Comparison of ENCODE assay signal across 8 cellular contexts in genomic region chr16:68238029-68238345, GRCh38. TPM values are rescaled to one million over a fixed set of nuclear protein-coding genes. Genes with fewer than 3 reads are reported as not detected.
A peak's percentile ranks its signal among the peaks of the same experiment; 100 is the strongest.
DNase-seq lines count a peak whose midpoint lies in the region; ATAC-seq, FAIRE-seq and TF ChIP-seq lines count a peak whose summit lies in the region.

No MANE protein-coding gene starts in this region.

- DNase-seq in AG10803 (ENCODE audit: low read depth) (no peak), breast epithelium (ENCODE audit: low spot score in 2 of 2) (no peak), HuH-7 (ENCODE audit: low spot score) (no peak), GM12892 (ENCODE audit: insufficient read length) (no peak), NCI-H748 treated with DMSO at 0.1 percent for 48 hours (lab: John Stamatoyannopoulos, UW) (no peak), DMS53 treated with DMSO at 0.1 percent for 48 hours (lab: John Stamatoyannopoulos, UW; ENCODE audit: unreplicated experiment) (no peak)

- peak; percentile 23 for ATAC-seq in HG02973 (IDR thresholded peaks at IDR 0.05; ENCODE audit: unreplicated experiment)

- H3K27me3 ChIP-seq in breast epithelium (no peaks in the 10 kb centered on the region), mucosa of rectum (ENCODE audit: control insufficient read depth in 2 of 2, insufficient read depth in 2 of 2, low read length in 2 of 2) (no peaks in the 10 kb centered on the region)

- peak overlapping the region; percentile 82 to 93 for H3K9ac ChIP-seq in mucosa of rectum (ENCODE audit: low read depth in 1 of 2, low read length in 2 of 2)

- FAIRE-seq in GM12892 (lab: Jason Lieb, UNC): no peak

- no peaks in the 10 kb centered on the region for H3K9me3 ChIP-seq in breast epithelium
- H3K9me3 ChIP-seq in mucosa of rectum (ENCODE audit: control insufficient read depth in 2 of 2, low read length in 2 of 2): no peaks in the 10 kb centered on the region

- H3K4me3 ChIP-seq in AG10803 (ENCODE audit: low read length) (peak overlapping the region; percentile 71), breast epithelium (peak overlapping the region; percentile 59 to 72 (median 68)), mucosa of rectum (ENCODE audit: low read length in 2 of 2) (peak overlapping the region; percentile 70 to 83)

- H3K36me3 ChIP-seq in breast epithelium: no peaks in the 10 kb centered on the region
- peaks cover 3 to 6% of the 10 kb centered on the region in 2 donors for H3K36me3 ChIP-seq in mucosa of rectum (ENCODE audit: control insufficient read depth in 2 of 2, insufficient read depth in 2 of 2, low read length in 2 of 2)

- no peak for TF ChIP-seq CTCF in AG10803 (conservative IDR thresholded peaks at IDR 0.05; ENCODE audit: low read length)
- TF ChIP-seq CTCF in breast epithelium (IDR thresholded peaks at IDR 0.05): no peak

- H3K27ac ChIP-seq in breast epithelium (peak overlapping the region; percentile 90 to 94), mucosa of rectum (ENCODE audit: low read depth in 2 of 2, low read length in 2 of 2) (peak overlapping the region; percentile 91 to 96)

- H3K4me1 ChIP-seq in breast epithelium: no peaks in the 10 kb centered on the region
- peaks cover 27 to 35% of the 10 kb centered on the region in 2 donors for H3K4me1 ChIP-seq in mucosa of rectum (ENCODE audit: control insufficient read depth in 2 of 2, insufficient read depth in 2 of 2, low read length in 2 of 2)

- TF ChIP-seq POLR2A in breast epithelium (IDR thresholded peaks at IDR 0.05) (no peak), GM12892 (IDR thresholded peaks at IDR 0.05; ENCODE audit: low read depth, low read length) (no peak)

- intact Hi-C loops in breast epithelium (cut with DNase I; ENCODE audit: low total_unique reads): loop anchor here (10.0 kb wide), 1 partner anchor 153 kb away; the partner anchor contains the start of gene NFATC3

RNA-seq across cellular contexts. Expression of gene ESRP2, which starts 2.1 kb away (rescaled TPM):
- total RNA-seq in breast epithelium: 10 to 100 TPM in 2 of 3 donors, under 1 TPM in 1; 0.80 to 58.0 (median 26.5) TPM
- polyA plus RNA-seq in GM12892 (2012; ENCODE audit: missing spikeins): 0.30 TPM

RNA-seq across cellular contexts. Expression of gene PLA2G15, which starts 7.2 kb away (rescaled TPM):
- total RNA-seq in breast epithelium: 10 to 100 TPM; 15.4 to 34.7 (median 19.8) TPM
- 3.5 TPM for polyA plus RNA-seq in GM12892 (2012; ENCODE audit: missing spikeins)

RNA-seq across cellular contexts. Expression of gene SLC7A6, which starts 26.3 kb away (rescaled TPM):
- 100 to 1,000 TPM in 1 of 3 donors, 10 to 100 TPM in 2; 43.2 to 284 (median 65.2) TPM for total RNA-seq in breast epithelium
- 32.2 TPM for polyA plus RNA-seq in GM12892 (2012; ENCODE audit: missing spikeins)
